In the genomic region with DNA sequence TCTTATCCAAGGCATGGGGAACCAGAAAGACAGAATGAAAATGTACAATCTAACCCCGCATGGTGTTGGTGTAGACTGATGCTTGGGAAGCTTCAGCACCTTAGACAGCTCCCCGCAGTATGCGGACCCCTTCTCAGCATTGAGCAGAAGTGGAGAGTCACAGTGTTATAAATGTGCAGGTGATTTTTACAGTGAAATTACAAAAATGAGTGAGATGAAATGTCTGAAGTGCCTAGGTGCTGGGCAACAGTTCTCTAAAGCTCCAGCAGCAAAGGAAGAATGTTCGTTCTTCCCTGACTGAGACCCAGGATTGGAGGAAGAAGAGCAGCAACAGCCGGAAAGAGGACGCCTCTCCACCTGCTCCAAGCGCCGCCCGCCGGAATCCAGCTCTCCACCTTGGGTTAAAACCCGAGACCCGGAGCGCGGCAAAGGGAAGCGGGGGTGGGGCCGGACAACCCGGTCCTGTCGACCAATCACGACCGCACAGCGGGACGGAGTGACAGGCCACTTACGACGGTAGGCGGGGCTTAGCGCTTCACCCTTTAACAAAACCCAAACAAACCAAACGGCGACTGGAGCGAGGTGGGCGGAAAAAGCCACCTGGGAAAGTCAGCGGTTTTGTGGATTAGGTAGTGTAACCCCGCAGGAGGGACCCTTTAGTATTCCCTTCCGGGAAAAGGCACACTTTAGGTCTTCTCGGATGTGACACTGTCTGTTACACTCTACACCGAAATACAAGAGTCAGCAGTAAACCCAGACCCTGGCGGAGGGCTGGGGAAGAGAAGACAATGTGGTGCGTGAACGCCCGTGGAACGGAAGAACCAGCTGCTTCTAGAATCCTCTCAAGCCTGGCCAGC, we compare ENCODE assay signal across 8 cellular contexts. TPM values are rescaled to one million over a fixed set of nuclear protein-coding genes. Genes with fewer than 3 reads are reported as not detected.
A peak's percentile ranks its signal among the peaks of the same experiment; 100 is the strongest.
DNase-seq lines count a peak whose midpoint lies in the region; ATAC-seq, FAIRE-seq and TF ChIP-seq lines count a peak whose summit lies in the region.

A gene (minus strand): TSS at position 403 of the 857 bp plus-strand sequence. CDS start 436 bp downstream, outside the sequence.

- no peaks in the 10 kb centered on the region for H3K9me3 Mint-ChIP-seq in memory B cell

- peak; percentile 6 for FAIRE-seq in D721Med (lab: Jason Lieb, UNC)

- H3K27ac Mint-ChIP-seq in memory B cell, result peak within 1 kb of the TSS; percentile 54

- no peak for TF ChIP-seq CTCF in D721Med (IDR thresholded peaks at IDR 0.05; ENCODE audit: insufficient read depth, missing control alignments)

- H3K36me3 Mint-ChIP-seq in memory B cell, result no peaks in the 10 kb centered on the region

- H3K4me3 Mint-ChIP-seq in memory B cell, result peak within 1 kb of the TSS; percentile 86

- DNase-seq in D721Med (ENCODE audit: insufficient read length, low spot score), result peak; percentile 39
- peak; percentile 22 for DNase-seq in HuH-7 (ENCODE audit: low spot score)
- peak; percentile 1 for DNase-seq in RPMI7951 (ENCODE audit: low read depth)
- DNase-seq in dedifferentiated amniotic fluid mesenchymal stem cell (ENCODE audit: extremely low spot score), result peak; percentile 44
- DNase-seq in memory B cell (ENCODE audit: low spot score in 2 of 2), result peak; percentile 39 to 50
- DNase-seq in activated effector memory CD4-positive, alpha-beta T cell treated with Interleukin-2 at 50 U/mL for 16 hours, result no peak

- H3K4me1 Mint-ChIP-seq in memory B cell, result peaks cover 12% of the 10 kb centered on the region

- peak; percentile 78 for ATAC-seq in GM19452 (IDR thresholded peaks at IDR 0.05; ENCODE audit: unreplicated experiment)
- peak; percentile 87 for ATAC-seq in memory B cell (ENCODE audit: low read depth)
- ATAC-seq in GM21447 (IDR thresholded peaks at IDR 0.05; ENCODE audit: unreplicated experiment), result no peak

- H3K27me3 Mint-ChIP-seq in memory B cell, result no peaks in the 10 kb centered on the region

RNA-seq across cellular contexts. Expression of the gene that starts here (rescaled TPM):
- total RNA-seq in RPMI7951 (2014; rRNA removed; shearing (Covaris generic)), result not detected in 2 replicates

Comparison
In these comparisons a context has a peak if more than half of its experiments do, and no peak if none do; other contexts are left out.
1. Peak in DNase-seq in RPMI7951; RNA of the gene not detected or under 1 TPM.